Comparison of ENCODE assay signal across 21 cellular contexts in genomic region chr6:11668455-11668854, GRCh38.
"Had no signal": no experiment of that assay in that cellular context is flagged by ENCODE, and none has a peak within 500 bp of the region (broad histone marks: within the 10 kb centered on the region; RNA-seq: fewer than 3 reads in every experiment).

No MANE protein-coding gene starts in this region.

- H3K9me3 Mint-ChIP-seq: immature natural killer cell had no signal

- ATAC-seq: gastrocnemius medialis, heart right ventricle, left cardiac atrium, left lung, left ventricle myocardium superior, lower lobe of right lung, mucosa of descending colon had no signal

- H3K27ac Mint-ChIP-seq: immature natural killer cell, mesothelial cell of epicardium had no signal

- H3K27me3 ChIP-seq: esophagus squamous epithelium, gastrocnemius medialis, heart right ventricle, hepatocyte, left lung had no signal

- H3K4me3 ChIP-seq: coronary artery, dorsolateral prefrontal cortex, esophagus squamous epithelium, gastrocnemius medialis, heart right ventricle, hepatocyte, left lung, lower lobe of right lung, mucosa of descending colon had no signal

- H3K36me3 Mint-ChIP-seq: immature natural killer cell had no signal

- DNase-seq: dermis blood vessel endothelial cell; dorsolateral prefrontal cortex; effector CD4-positive, alpha-beta T cell; effector memory CD4-positive, alpha-beta T cell; esophagus squamous epithelium; foreskin melanocyte; gastrocnemius medialis; glutamatergic neuron; head of caudate nucleus; heart right ventricle; hypothalamus; immature natural killer cell; left cardiac atrium; left lung; left ventricle myocardium superior; lower lobe of right lung; mesenchymal stem cell; mucosa of descending colon had no signal

- H3K36me3 ChIP-seq: esophagus squamous epithelium, gastrocnemius medialis, heart right ventricle, left lung, lower lobe of right lung had no signal

- H3K4me3 Mint-ChIP-seq: immature natural killer cell, mesothelial cell of epicardium had no signal

- H3K9me3 ChIP-seq: esophagus squamous epithelium, gastrocnemius medialis, left lung, lower lobe of right lung, mucosa of descending colon had no signal

- H3K27ac ChIP-seq: coronary artery, dorsolateral prefrontal cortex, esophagus squamous epithelium, gastrocnemius medialis, heart right ventricle, hepatocyte, left lung, lower lobe of right lung had no signal

- H3K4me1 Mint-ChIP-seq: immature natural killer cell had no signal

- H3K4me1 ChIP-seq: gastrocnemius medialis, heart right ventricle, left lung, lower lobe of right lung had no signal
